39 cellular contexts compared by ENCODE assay signal in genomic region chr14:89533136-89533535, GRCh38.
"Had no signal": no experiment of that assay in that cellular context is flagged by ENCODE, and none has a peak within 500 bp of the region (broad histone marks: within the 10 kb centered on the region; RNA-seq: fewer than 3 reads in every experiment).

No MANE protein-coding gene starts in this region.

- ATAC-seq: activated CD8-positive, alpha-beta memory T cell treated with anti-CD3 and anti-CD28 coated beads, Interleukin-2, amount 10 ng/mL, durations not matched to agents 7 days and 5 days; activated naive CD4-positive, alpha-beta T cell treated with anti-CD3 and anti-CD28 coated beads, Interleukin-2, amount 50 U/mL, for 72 hours; PC-3; SK-N-SH treated with all-trans-retinoic acid at 6 μM for 48 hours; T-cell had no signal

- H3K4me1 Mint-ChIP-seq: activated CD4-positive, alpha-beta memory T cell treated with anti-CD3 and anti-CD28 coated beads, Interleukin-2, amount 10 ng/mL, durations not matched to agents 7 days and 5 days; activated CD8-positive, alpha-beta memory T cell treated with anti-CD3 and anti-CD28 coated beads, Interleukin-2, amount 10 ng/mL, durations not matched to agents 7 days and 5 days had no signal

- H3K4me3 Mint-ChIP-seq: activated B cell treated with CpG ODN at 0.5 μM for 24 hours; activated CD4-positive, alpha-beta memory T cell treated with anti-CD3 and anti-CD28 coated beads, Interleukin-2, amount 10 ng/mL, durations not matched to agents 7 days and 5 days; activated CD8-positive, alpha-beta memory T cell treated with anti-CD3 and anti-CD28 coated beads, Interleukin-2, amount 10 ng/mL, durations not matched to agents 7 days and 5 days; activated naive CD4-positive, alpha-beta T cell treated with anti-CD3 and anti-CD28 coated beads for 36 hours; T-cell had no signal

- DNase-seq: activated B cell treated with CpG ODN at 0.5 μM for 24 hours; activated CD4-positive, alpha-beta memory T cell treated with anti-CD3 and anti-CD28 coated beads, Interleukin-2, amount 10 ng/mL, durations not matched to agents 7 days and 5 days; activated CD4-positive, alpha-beta T cell treated with anti-CD3 and anti-CD28 coated beads for 48 hours; activated CD4-positive, CD25-positive, alpha-beta regulatory T cell treated with anti-CD3 and anti-CD28 coated beads, Interleukin-2, amount 50 U/mL, for 72 hours; activated CD8-positive, alpha-beta memory T cell treated with anti-CD3 and anti-CD28 coated beads for 24 hours; activated CD8-positive, alpha-beta memory T cell treated with anti-CD3 and anti-CD28 coated beads, Interleukin-2, amount 10 ng/mL, durations not matched to agents 7 days and 5 days; activated CD8-positive, alpha-beta memory T cell treated with anti-CD3 and anti-CD28 coated beads, Interleukin-2, amount 50 U/mL, for 48 hours; activated gamma-delta T cell treated with Interleukin-2 at 50 U/mL for 16 hours; activated naive CD4-positive, alpha-beta T cell treated with anti-CD3 and anti-CD28 coated beads for 36 hours; amniotic stem cell; aorta; brain microvascular endothelial cell; central memory CD4-positive, alpha-beta T cell; Kasumi-1; KG1; MG63; NCI-H1048; NCI-H1105 treated with DMSO at 0.1 percent for 48 hours; NCI-H1436; NCI-H1694; NCI-H1930; NCI-H2081 treated with DMSO at 0.1 percent for 48 hours; NCI-H226; NCI-H446 treated with DMSO at 0.1 percent for 48 hours; NCI-H524; NCI-H69; NCI-H82; NK-92 treated with Interleukin-12 subunit alpha and Interleukin-12 subunit beta, amount 100 ng/mL, for 24 hours; PC-3; Peyer's patch; RPMI8226; SHP77 treated with DMSO at 0.1 percent for 48 hours; T-cell; T-helper 2 cell; T-helper 9 cell had no signal

- H3K27ac Mint-ChIP-seq: activated B cell treated with CpG ODN at 0.5 μM for 24 hours; activated CD4-positive, alpha-beta memory T cell treated with anti-CD3 and anti-CD28 coated beads, Interleukin-2, amount 10 ng/mL, durations not matched to agents 7 days and 5 days; activated CD8-positive, alpha-beta memory T cell treated with anti-CD3 and anti-CD28 coated beads, Interleukin-2, amount 10 ng/mL, durations not matched to agents 7 days and 5 days; activated naive CD4-positive, alpha-beta T cell treated with anti-CD3 and anti-CD28 coated beads for 36 hours; activated T-helper 2 cell treated with anti-CD3 and anti-CD28 coated beads, Interferon-gamma antibody, Interleukin-2, Interleukin-4, amounts not matched to agents 10 μg/mL and 5 μg/mL and 100 μg/mL, durations not matched to agents 14 hours and 24 hours and 36 hours; T-cell had no signal

- H3K4me3 ChIP-seq: MG63, Peyer's patch had no signal

- H3K9me3 ChIP-seq: MG63, Peyer's patch had no signal

- H3K36me3 ChIP-seq: brain microvascular endothelial cell, MG63, Peyer's patch had no signal

- H3K27ac ChIP-seq: brain microvascular endothelial cell, Peyer's patch, VCaP had no signal

- H3K27me3 ChIP-seq: brain microvascular endothelial cell, MG63, Peyer's patch had no signal

- H3K27me3 Mint-ChIP-seq: activated B cell treated with CpG ODN at 0.5 μM for 24 hours; activated CD4-positive, alpha-beta memory T cell treated with anti-CD3 and anti-CD28 coated beads, Interleukin-2, amount 10 ng/mL, durations not matched to agents 7 days and 5 days; activated CD8-positive, alpha-beta memory T cell treated with anti-CD3 and anti-CD28 coated beads, Interleukin-2, amount 10 ng/mL, durations not matched to agents 7 days and 5 days; T-cell had no signal
